Comparison of ENCODE assay signal across 20 cellular contexts in genomic region chr2:50196775-50197482, GRCh38.
DNase-seq lines count a peak whose midpoint lies in the region; ATAC-seq and TF ChIP-seq lines count a peak whose summit lies in the region.
"Had no signal": no experiment of that assay in that cellular context is flagged by ENCODE, and none has a peak within 500 bp of the region (broad histone marks: within the 10 kb centered on the region; RNA-seq: fewer than 3 reads in every experiment).

No MANE protein-coding gene starts in this region.

- whole genome bisulfite sequencing in HUES64, result 49% methylated on average over 6 of the region's 6 CpGs
- WGBS in endodermal cell (ENCODE audit: insufficient coverage in 1 of 2, insufficient read length in 1 of 2), 2 experiments, result 75% methylated on average over 4 to 6 of the region's 6 CpGs

- H3K27me3 Mint-ChIP-seq in GM23338 (ENCODE audit: insufficient read depth, low read depth, poor library complexity) (no peaks in the 10 kb centered on the region), endodermal cell (ENCODE audit: insufficient read depth) (no peaks in the 10 kb centered on the region), neural progenitor cell (ENCODE audit: insufficient read depth, low read depth) (no peaks in the 10 kb centered on the region)

- no peaks in the 10 kb centered on the region for H3K36me3 ChIP-seq in GM23338 (ENCODE audit: insufficient read depth)
- no peaks in the 10 kb centered on the region for H3K36me3 ChIP-seq in HUES64 (ENCODE audit: insufficient read depth, low read length)
- no peaks in the 10 kb centered on the region for H3K36me3 ChIP-seq in endodermal cell (ENCODE audit: control insufficient read depth, insufficient read depth, low read length)
- no peaks in the 10 kb centered on the region for H3K36me3 ChIP-seq in neural progenitor cell

- H3K9me3 ChIP-seq in HUES64 (ENCODE audit: insufficient read depth, low read depth, low read length) (no peaks in the 10 kb centered on the region), endodermal cell (ENCODE audit: control insufficient read depth, low read length) (no peaks in the 10 kb centered on the region), neural progenitor cell (ENCODE audit: low read depth) (no peaks in the 10 kb centered on the region)

- H3K9me3 Mint-ChIP-seq in GM23338, result no peaks in the 10 kb centered on the region; the same call in 2 of the 3 replicates
- H3K9me3 Mint-ChIP-seq in endodermal cell, result no peaks in the 10 kb centered on the region
- no peaks in the 10 kb centered on the region for H3K9me3 Mint-ChIP-seq in neural progenitor cell

- H3K79me2 ChIP-seq in GM23338 (replicated peaks; ENCODE audit: insufficient read depth) (no peaks in the 10 kb centered on the region), neural progenitor cell (ENCODE audit: low read depth) (no peaks in the 10 kb centered on the region)

- peak overlapping the region; percentile 57 for H3K27ac Mint-ChIP-seq in GM23338
- H3K27ac Mint-ChIP-seq in endodermal cell, result no peak overlapping the region
- no peak overlapping the region for H3K27ac Mint-ChIP-seq in neural progenitor cell

- H3F3A ChIP-seq in GM23338 (replicated peaks; ENCODE audit: low read depth), result no peaks in the 10 kb centered on the region
- H3F3A ChIP-seq in neural progenitor cell (ENCODE audit: low read depth), result no peaks in the 10 kb centered on the region

- peaks cover 51% of the 10 kb centered on the region for H3K4me1 Mint-ChIP-seq in GM23338
- peaks cover 5% of the 10 kb centered on the region for H3K4me1 Mint-ChIP-seq in endodermal cell
- no peaks in the 10 kb centered on the region for H3K4me1 Mint-ChIP-seq in neural progenitor cell
- H3K4me1 Mint-ChIP-seq: CD14-positive monocyte had no signal

- DNase-seq in GM23338 (ENCODE audit: low spot score) (peak; percentile 79), endodermal cell (peak; percentile 48), neural progenitor cell (ENCODE audit: low spot score) (no peak), NAMALWA (ENCODE audit: low spot score) (no peak), activated gamma-delta T cell (lab: John Stamatoyannopoulos, UW) (no peak)
- no peak for DNase-seq in activated T-cell treated with anti-CD3 and anti-CD28 coated beads, Interleukin-2, amount 50 U/mL, for 48 hours
- DNase-seq: DND-41, KBM-7, NCI-H1694 treated with DMSO at 0.1 percent for 48 hours, NCI-H510A, NCI-H774, PC-3, SIG-M5, T-helper 1 cell had no signal

- H3K4me2 ChIP-seq in GM23338 (peak overlapping the region; percentile 37), neural progenitor cell (peak overlapping the region; percentile 29)

- no peak overlapping the region for H2AFZ ChIP-seq in GM23338
- no peak overlapping the region for H2AFZ ChIP-seq in neural progenitor cell (replicated peaks)

- H3K27me3 ChIP-seq in GM23338 (ENCODE audit: insufficient read depth) (no peaks in the 10 kb centered on the region), HUES64 (ENCODE audit: insufficient read depth, low read length) (no peaks in the 10 kb centered on the region), endodermal cell (ENCODE audit: control insufficient read depth, insufficient read depth, low read length, poor library complexity, severe bottlenecking) (no peaks in the 10 kb centered on the region), neural progenitor cell (no peaks in the 10 kb centered on the region)

- TF ChIP-seq CTCF in GM23338 (conservative IDR thresholded peaks at IDR 0.05; ENCODE audit: low read depth in 2 of 2), result no peak
- no peak for TF ChIP-seq CTCF in endodermal cell (conservative IDR thresholded peaks at IDR 0.05)
- TF ChIP-seq CTCF in neural progenitor cell (IDR thresholded peaks at IDR 0.05), result no peak

- H3K9me2 ChIP-seq in GM23338 (ENCODE audit: insufficient read depth), result no peaks in the 10 kb centered on the region

- H3K4me3 Mint-ChIP-seq in GM23338 (peak overlapping the region; percentile 41), endodermal cell (no peak overlapping the region), neural progenitor cell (no peak overlapping the region)
- H3K4me3 Mint-ChIP-seq: CD14-positive monocyte had no signal

- H3K4me3 ChIP-seq in GM23338 (no peak overlapping the region), HUES64 (ENCODE audit: low read length) (peak overlapping the region; percentile 39), endodermal cell (ENCODE audit: low read length) (no peak overlapping the region), neural progenitor cell (no peak overlapping the region)

- H3K27ac ChIP-seq in GM23338 (ENCODE audit: low read depth) (no peak overlapping the region), HUES64 (ENCODE audit: low read depth, low read length) (peak overlapping the region; percentile 66; the same call in 1 of the 2 replicates), endodermal cell (ENCODE audit: low read depth, low read length) (no peak overlapping the region), neural progenitor cell (no peak overlapping the region)
- H3K27ac ChIP-seq: RWPE1 had no signal

- ATAC-seq in GM23338, result peak; percentile 94
- ATAC-seq: HCT116, HepG2, PC-3, SK-N-SH treated with all-trans-retinoic acid at 6 μM for 48 hours had no signal

- H3K36me3 Mint-ChIP-seq in GM23338 (ENCODE audit: low read depth), result no peaks in the 10 kb centered on the region
- H3K36me3 Mint-ChIP-seq in endodermal cell (ENCODE audit: low read depth), result no peaks in the 10 kb centered on the region
- H3K36me3 Mint-ChIP-seq in neural progenitor cell, result no peaks in the 10 kb centered on the region
- H3K36me3 Mint-ChIP-seq: CD14-positive monocyte had no signal

- H4K20me1 ChIP-seq in GM23338 (replicated peaks; ENCODE audit: insufficient read depth), result no peaks in the 10 kb centered on the region
- H4K20me1 ChIP-seq in neural progenitor cell (ENCODE audit: low read depth), result no peaks in the 10 kb centered on the region

- no peak overlapping the region for H3K9ac ChIP-seq in HUES64 (ENCODE audit: low read depth, low read length)
- no peak overlapping the region for H3K9ac ChIP-seq in endodermal cell (ENCODE audit: extremely low read depth, low read length, poor library complexity, severe bottlenecking)
- no peak overlapping the region for H3K9ac ChIP-seq in neural progenitor cell

- H3K4me1 ChIP-seq in GM23338 (ENCODE audit: insufficient read depth) (peaks cover 39% of the 10 kb centered on the region), HUES64 (ENCODE audit: insufficient read depth, low read length) (peaks cover 42% of the 10 kb centered on the region), endodermal cell (ENCODE audit: control insufficient read depth, insufficient read depth, low read length) (no peaks in the 10 kb centered on the region), neural progenitor cell (peaks cover 11% of the 10 kb centered on the region)

TF ChIP-seq in GM23338, 12 proteins besides CTCF, POLR2A, EP300 and RAD21 (continues in another document):
- TF ChIP-seq STAT1 (IDR thresholded peaks at IDR 0.05; ENCODE audit: unreplicated experiment), result no peak
- TF ChIP-seq CREB1 (CRISPR knock-in tag; IDR thresholded peaks at IDR 0.05; ENCODE audit: low read depth), result 0 out of 2 replicates have a peak, but pooled peaks have one; percentile 23
- TF ChIP-seq NANOG (IDR thresholded peaks at IDR 0.05; ENCODE audit: borderline replicate concordance), result peak; percentile 37; the same call in 1 of the 2 replicates

Comparison
In these comparisons a context has a peak if more than half of its experiments do, and no peak if none do; other contexts are left out.
1. DNase-seq: peak in GM23338 (single experiment) and endodermal cell (single experiment); none in neural progenitor cell (single experiment), NAMALWA (single experiment), activated gamma-delta T cell (single experiment) and activated T-cell treated with anti-CD3 and anti-CD28 coated beads, Interleukin-2, amount 50 U/mL, for 48 hours (0 of 2).